In genomic region chr11:122202951-122203456, GRCh38 we compare ENCODE assay signal across 8 cellular contexts.
DNase-seq lines count a peak whose midpoint lies in the region; ATAC-seq and TF ChIP-seq lines count a peak whose summit lies in the region.

No MANE protein-coding gene starts in this region.

- POLR2A ChIA-PET in BJ (lab: Charles Lee) = interaction anchor here (0.9 to 1.5 kb wide), 2 partner anchors 37 to 102 kb away, joined by 6 to 12 read pairs; no protein-coding TSS in a partner anchor

- ATAC-seq in GM19023 (IDR thresholded peaks at IDR 0.05; ENCODE audit: unreplicated experiment) (peak; percentile 67), HG03460 (IDR thresholded peaks at IDR 0.05; ENCODE audit: unreplicated experiment) (peak; percentile 86)

- intact Hi-C loops in spleen (cut with DNase I; ENCODE audit: low total_unique reads) = loop anchor here (2.0 kb wide), 1 partner anchor 548 kb away; no protein-coding TSS in a partner anchor

- H3K9me3 ChIP-seq in spleen = no peaks in the 10 kb centered on the region

- no peak for TF ChIP-seq POLR2A in spleen (IDR thresholded peaks at IDR 0.05)

- peak; percentile 99 for TF ChIP-seq CTCF in BJ (IDR thresholded peaks at IDR 0.05; ENCODE audit: insufficient read depth, low read depth, low read length)
- TF ChIP-seq CTCF in spleen (IDR thresholded peaks at IDR 0.05 in 8 of 11, conservative IDR thresholded peaks at IDR 0.05 in 3 of 11) = peak; percentile 70 to 95 (median 85)

- DNase-seq in BJ (ENCODE audit: low read depth) (no peak), SKM-1 treated with dmso at 0.1 percent for 144 hours (lab: John Stamatoyannopoulos, UW; ENCODE audit: unreplicated experiment) (peak; percentile 39), T47D (ENCODE audit: low read depth in 1 of 2, low spot score in 1 of 2) (peak; percentile 73 to 76), islet precursor cell (peak; percentile 86), spleen (peak; percentile 84), SHP77 (lab: John Stamatoyannopoulos, UW) (no peak)

- WGBS in spleen, 5 donors = 24 to 32% (median 26%) methylated on average over 15 to 19 of the region's 19 CpGs

- CTCF ChIA-PET in BJ (lab: Yijun Ruan, JAX) = interaction anchor here (0.7 to 4.9 kb wide), 28 partner anchors 9 to 554 kb away, joined by 3 to 31 read pairs (median 5); partner anchors contain the start of gene BLID

- H3K4me3 ChIP-seq in BJ (ENCODE audit: low read depth, low read length) (peak overlapping the region; percentile 51), spleen (no peak overlapping the region)

- in situ Hi-C loops in T47D (cut with HindIII; ENCODE audit: low pct_unique_long_range_greater_than_20kb, low sequenced_read_pairs) = no loop called here

- H3K36me3 ChIP-seq in BJ (ENCODE audit: control insufficient read depth, insufficient read depth, low read length) = no peaks in the 10 kb centered on the region
- no peaks in the 10 kb centered on the region for H3K36me3 ChIP-seq in spleen

- peaks cover 0 to 7% (median 2%) of the 10 kb centered on the region in 6 donors for H3K4me1 ChIP-seq in spleen

- H3K27ac ChIP-seq in spleen = no peak overlapping the region

- no peaks in the 10 kb centered on the region for H3K27me3 ChIP-seq in BJ (ENCODE audit: control insufficient read depth, insufficient read depth, low read length)
- H3K27me3 ChIP-seq in spleen (replicated peaks in 1 of 7) = peaks cover 0 to 30% (median 0%) of the 10 kb centered on the region in 7 donors

Comparison
In these comparisons a context has a peak if more than half of its experiments do, and no peak if none do; other contexts are left out.
1. DNase-seq: peak in SKM-1 treated with dmso at 0.1 percent for 144 hours (single experiment), T47D (2 of 2), islet precursor cell (single experiment) and spleen (single experiment); none in BJ (single experiment) and SHP77 (0 of 2).